21 cellular contexts compared by ENCODE assay signal in the genomic region with DNA sequence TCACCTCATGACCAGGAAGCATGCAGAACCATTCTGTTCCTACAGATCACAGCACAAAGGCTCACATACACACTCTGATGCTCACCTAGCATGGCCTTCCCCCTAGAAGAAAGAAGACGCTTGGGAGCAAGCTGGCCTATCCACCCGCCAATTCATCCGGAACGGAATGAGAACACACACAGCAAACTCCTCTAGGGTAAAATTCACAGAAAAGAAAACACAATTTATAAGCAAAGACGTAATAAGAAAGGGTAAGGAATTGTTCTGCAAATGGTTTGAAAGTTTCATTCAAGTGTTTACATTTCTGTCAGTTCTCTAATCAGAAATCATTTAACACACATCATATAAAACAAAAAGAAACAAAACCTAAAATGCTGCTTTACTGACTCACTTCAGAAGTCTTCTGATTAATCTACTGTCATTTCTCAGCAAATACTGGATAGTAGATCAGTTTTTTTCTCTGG.
A peak's percentile ranks its signal among the peaks of the same experiment; 100 is the strongest.
DNase-seq lines count a peak whose midpoint lies in the region; TF ChIP-seq lines count a peak whose summit lies in the region.
"Had no signal": no experiment of that assay in that cellular context is flagged by ENCODE, and none has a peak within 500 bp of the region (broad histone marks: within the 10 kb centered on the region; RNA-seq: fewer than 3 reads in every experiment).

No MANE protein-coding gene starts in this region.

- peaks cover 4% of the 10 kb centered on the region for H3K36me3 Mint-ChIP-seq in T-helper 1 cell treated with Interleukin-12 subunit alpha and Interleukin-12 subunit beta and Interleukin-4 antibody, amounts not matched to agents 30 μg/mL and 1 μg/mL, for 36 hours (ENCODE audit: low read depth)
- no peaks in the 10 kb centered on the region for H3K36me3 Mint-ChIP-seq in progenitor cell of endocrine pancreas (ENCODE audit: insufficient read depth)

- H3K27ac Mint-ChIP-seq in T-helper 1 cell treated with Interleukin-12 subunit alpha and Interleukin-12 subunit beta and Interleukin-4 antibody, amounts not matched to agents 30 μg/mL and 1 μg/mL, for 36 hours = peak overlapping the region; percentile 10
- H3K27ac Mint-ChIP-seq in progenitor cell of endocrine pancreas = peak overlapping the region; percentile 79

- H3K36me3 ChIP-seq in hepatocyte (replicated peaks; ENCODE audit: insufficient read depth, low read depth) = no peaks in the 10 kb centered on the region
- H3K36me3 ChIP-seq: breast epithelium, upper lobe of left lung had no signal

- no peaks in the 10 kb centered on the region for H3K9me3 Mint-ChIP-seq in T-helper 1 cell treated with Interleukin-12 subunit alpha and Interleukin-12 subunit beta and Interleukin-4 antibody, amounts not matched to agents 30 μg/mL and 1 μg/mL, for 36 hours
- no peaks in the 10 kb centered on the region for H3K9me3 Mint-ChIP-seq in progenitor cell of endocrine pancreas (ENCODE audit: low read depth)
- H3K9me3 Mint-ChIP-seq: naive B cell had no signal

- no peak for TF ChIP-seq CTCF in hepatocyte (IDR thresholded peaks at IDR 0.05; ENCODE audit: poor library complexity)
- no peak for TF ChIP-seq CTCF in progenitor cell of endocrine pancreas (IDR thresholded peaks at IDR 0.05; ENCODE audit: unreplicated experiment)

- peak overlapping the region; percentile 8 for H3K4me2 ChIP-seq in hepatocyte

- DNase-seq in HK-2 (ENCODE audit: unreplicated experiment) = peak; percentile 5
- no peak for DNase-seq in hepatocyte (ENCODE audit: low spot score)
- DNase-seq in progenitor cell of endocrine pancreas (ENCODE audit: low spot score, unreplicated experiment) = no peak
- no peak for DNase-seq in cerebellum (ENCODE audit: low spot score)
- no peak for DNase-seq in NCI-H2196 (lab: John Stamatoyannopoulos, UW; ENCODE audit: unreplicated experiment)
- DNase-seq in NCI-H1694 (lab: John Stamatoyannopoulos, UW) = no peak
- DNase-seq: H9; hypothalamus; KG1; mammary epithelial cell; naive B cell; NCI-H1694 treated with DMSO at 0.1 percent for 48 hours; NCI-H446; posterior cingulate gyrus; small intestine; stimulated activated CD4-positive, alpha-beta T cell treated with anti-CD3 and anti-CD28 coated beads, Interleukin-2, amount 100 ng/mL, for 48 hours; T1000; upper lobe of left lung had no signal

- no peaks in the 10 kb centered on the region for H3K9me3 ChIP-seq in hepatocyte (ENCODE audit: low read depth)
- H3K9me3 ChIP-seq: breast epithelium, upper lobe of left lung had no signal

- WGBS in hepatocyte (ENCODE audit: low lambda C conversion rate, missing lambda C conversion rate) = 56% methylated on average over 5 of the region's 5 CpGs

- no peaks in the 10 kb centered on the region for H3K9me2 ChIP-seq in hepatocyte (replicated peaks; ENCODE audit: insufficient read depth)

- H3K4me1 ChIP-seq in hepatocyte (ENCODE audit: insufficient read depth) = peaks cover 6% of the 10 kb centered on the region
- H3K4me1 ChIP-seq: breast epithelium had no signal

- H3K4me3 ChIP-seq in hepatocyte = no peak overlapping the region
- H3K4me3 ChIP-seq: breast epithelium, coronary artery, upper lobe of left lung had no signal

- H3K27me3 Mint-ChIP-seq in T-helper 1 cell treated with Interleukin-12 subunit alpha and Interleukin-12 subunit beta and Interleukin-4 antibody, amounts not matched to agents 30 μg/mL and 1 μg/mL, for 36 hours (ENCODE audit: low read depth) = no peaks in the 10 kb centered on the region
- no peaks in the 10 kb centered on the region for H3K27me3 Mint-ChIP-seq in progenitor cell of endocrine pancreas
- H3K27me3 Mint-ChIP-seq: naive B cell had no signal

- peaks cover 60% of the 10 kb centered on the region for H3K4me1 Mint-ChIP-seq in T-helper 1 cell treated with Interleukin-12 subunit alpha and Interleukin-12 subunit beta and Interleukin-4 antibody, amounts not matched to agents 30 μg/mL and 1 μg/mL, for 36 hours (ENCODE audit: low read depth)
- H3K4me1 Mint-ChIP-seq in progenitor cell of endocrine pancreas (ENCODE audit: low read depth) = peaks cover 8% of the 10 kb centered on the region

- H3K79me2 ChIP-seq in hepatocyte = no peaks in the 10 kb centered on the region

- H3K4me3 Mint-ChIP-seq in T-helper 1 cell treated with Interleukin-12 subunit alpha and Interleukin-12 subunit beta and Interleukin-4 antibody, amounts not matched to agents 30 μg/mL and 1 μg/mL, for 36 hours = no peak overlapping the region
- no peak overlapping the region for H3K4me3 Mint-ChIP-seq in progenitor cell of endocrine pancreas (ENCODE audit: low read depth)
- H3K4me3 Mint-ChIP-seq: H9 had no signal

- H4K20me1 ChIP-seq in hepatocyte (ENCODE audit: insufficient read depth, poor library complexity, severe bottlenecking) = no peaks in the 10 kb centered on the region

- H2AFZ ChIP-seq in hepatocyte = no peak overlapping the region

- H3K27me3 ChIP-seq in hepatocyte = no peaks in the 10 kb centered on the region
- H3K27me3 ChIP-seq: breast epithelium, upper lobe of left lung had no signal

- H3K27ac ChIP-seq in hepatocyte = no peak overlapping the region
- H3K27ac ChIP-seq: breast epithelium, coronary artery, upper lobe of left lung had no signal
